In the genomic region with DNA sequence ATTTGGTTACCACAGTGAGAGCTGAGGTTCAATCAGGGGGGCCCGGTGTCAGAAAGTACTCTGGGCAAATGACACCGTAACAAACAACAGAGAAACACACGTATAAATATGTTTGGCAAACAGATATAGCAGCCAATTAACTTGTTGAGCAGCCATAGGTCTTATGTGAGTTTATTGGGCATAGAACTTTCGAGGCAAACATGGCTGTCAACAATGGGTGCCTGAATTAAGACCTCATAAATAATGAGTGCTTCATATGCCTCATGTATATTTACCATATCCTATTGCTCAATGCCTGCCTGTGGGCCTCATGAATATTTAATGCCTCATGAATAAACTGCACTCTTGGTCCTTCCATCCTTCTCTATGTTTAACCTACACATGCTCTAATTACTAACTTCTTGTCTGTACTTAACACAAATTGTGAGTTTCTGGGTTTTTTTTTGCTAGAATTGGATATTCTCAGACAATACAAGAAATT, we compare ENCODE assay signal across 23 cellular contexts.
"Had no signal": no experiment of that assay in that cellular context is flagged by ENCODE, and none has a peak within 500 bp of the region (broad histone marks: within the 10 kb centered on the region; RNA-seq: fewer than 3 reads in every experiment).

No MANE protein-coding gene starts in this region.

- H3K4me1 ChIP-seq: foreskin keratinocyte, lower lobe of right lung, sigmoid colon, stomach, suprapubic skin, tibial nerve had no signal

- ATAC-seq: foreskin keratinocyte; lower lobe of right lung; mucosa of descending colon; stimulated activated memory B cell treated with anti-CD40 and anti-IgM and Interleukin-4, amounts not matched to agents 10 μg/mL and 1 μg/mL and 100 μg/mL, for 72 hours had no signal

- H3K36me3 ChIP-seq: lower lobe of right lung, sigmoid colon, stomach, suprapubic skin, tibial nerve had no signal

- H3K4me1 Mint-ChIP-seq: activated naive CD8-positive, alpha-beta T cell treated with anti-CD3 and anti-CD28 coated beads for 36 hours; immature natural killer cell; nephron progenitor cell; stimulated activated memory B cell treated with anti-CD40 and anti-IgM and Interleukin-4, amounts not matched to agents 10 μg/mL and 1 μg/mL and 100 μg/mL, for 72 hours had no signal

- H3K27me3 Mint-ChIP-seq: activated CD4-positive, alpha-beta memory T cell treated with anti-CD3 and anti-CD28 coated beads for 36 hours; activated naive CD8-positive, alpha-beta T cell treated with anti-CD3 and anti-CD28 coated beads for 36 hours; stimulated activated memory B cell treated with anti-CD40 and anti-IgM and Interleukin-4, amounts not matched to agents 10 μg/mL and 1 μg/mL and 100 μg/mL, for 72 hours had no signal

- H3K36me3 Mint-ChIP-seq: activated CD4-positive, alpha-beta memory T cell treated with anti-CD3 and anti-CD28 coated beads for 36 hours; activated naive CD8-positive, alpha-beta T cell treated with anti-CD3 and anti-CD28 coated beads for 36 hours; stimulated activated memory B cell treated with anti-CD40 and anti-IgM and Interleukin-4, amounts not matched to agents 10 μg/mL and 1 μg/mL and 100 μg/mL, for 72 hours had no signal

- H3K4me3 Mint-ChIP-seq: activated CD4-positive, alpha-beta memory T cell treated with anti-CD3 and anti-CD28 coated beads for 36 hours; activated naive CD8-positive, alpha-beta T cell treated with anti-CD3 and anti-CD28 coated beads for 36 hours; immature natural killer cell; nephron progenitor cell; stimulated activated memory B cell treated with anti-CD40 and anti-IgM and Interleukin-4, amounts not matched to agents 10 μg/mL and 1 μg/mL and 100 μg/mL, for 72 hours had no signal

- H3K27ac ChIP-seq: foreskin keratinocyte, lower lobe of right lung, sigmoid colon, stomach, suprapubic skin, tibial nerve had no signal

- H3K4me2 ChIP-seq: smooth muscle cell had no signal

- DNase-seq: activated CD4-positive, alpha-beta memory T cell treated with anti-CD3 and anti-CD28 coated beads for 36 hours; activated CD4-positive, alpha-beta T cell treated with anti-CD3 and anti-CD28 coated beads for 4 hours; activated CD4-positive, CD25-positive, alpha-beta regulatory T cell; activated naive CD4-positive, alpha-beta T cell treated with Interleukin-2 at 50 U/mL for 16 hours; activated naive CD8-positive, alpha-beta T cell treated with anti-CD3 and anti-CD28 coated beads for 36 hours; activated T-cell treated with anti-CD3 and anti-CD28 coated beads, Interleukin-2, amount 50 U/mL, for 48 hours; central memory CD4-positive, alpha-beta T cell; dermis blood vessel endothelial cell; effector CD8-positive, alpha-beta T cell; foreskin keratinocyte; immature natural killer cell; lower lobe of right lung; mesendoderm; mucosa of descending colon; nephron progenitor cell; posterior cingulate gyrus; sigmoid colon; stimulated activated CD4-positive, alpha-beta T cell treated with anti-CD3 and anti-CD28 coated beads, Interleukin-15, amount 100 ng/mL, for 24 hours; stomach had no signal

- H3K9me3 Mint-ChIP-seq: activated CD4-positive, alpha-beta memory T cell treated with anti-CD3 and anti-CD28 coated beads for 36 hours; activated naive CD8-positive, alpha-beta T cell treated with anti-CD3 and anti-CD28 coated beads for 36 hours; nephron progenitor cell had no signal

- H3K4me3 ChIP-seq: lower lobe of right lung, mucosa of descending colon, sigmoid colon, smooth muscle cell, stomach, suprapubic skin, tibial nerve had no signal

- H3K27ac Mint-ChIP-seq: activated CD4-positive, alpha-beta memory T cell treated with anti-CD3 and anti-CD28 coated beads for 36 hours; activated naive CD8-positive, alpha-beta T cell treated with anti-CD3 and anti-CD28 coated beads for 36 hours; immature natural killer cell; nephron progenitor cell; stimulated activated memory B cell treated with anti-CD40 and anti-IgM and Interleukin-4, amounts not matched to agents 10 μg/mL and 1 μg/mL and 100 μg/mL, for 72 hours had no signal

- H3K9me3 ChIP-seq: lower lobe of right lung, mucosa of descending colon, sigmoid colon, stomach, suprapubic skin, tibial nerve had no signal

- H3K27me3 ChIP-seq: foreskin keratinocyte, sigmoid colon, stomach, suprapubic skin, tibial nerve had no signal
